In genomic region chr13:39770514-39770913, GRCh38 we compare ENCODE assay signal across 7 cellular contexts.
"Had no signal": no experiment of that assay in that cellular context is flagged by ENCODE, and none has a peak within 500 bp of the region (broad histone marks: within the 10 kb centered on the region; RNA-seq: fewer than 3 reads in every experiment).

No MANE protein-coding gene starts in this region.

- H3K4me3 ChIP-seq: GM23248 had no signal

- DNase-seq: GM23248, GOT3, H9, HCEC 1CT, KBM-7 had no signal

- H2AFZ ChIP-seq: GM23248 had no signal

- FAIRE-seq: H54, HTR-8/SVneo had no signal

- H3K9ac ChIP-seq: GM23248 had no signal

- H3K27ac ChIP-seq: GM23248 had no signal
